18 cellular contexts compared by ENCODE assay signal in the genomic region with DNA sequence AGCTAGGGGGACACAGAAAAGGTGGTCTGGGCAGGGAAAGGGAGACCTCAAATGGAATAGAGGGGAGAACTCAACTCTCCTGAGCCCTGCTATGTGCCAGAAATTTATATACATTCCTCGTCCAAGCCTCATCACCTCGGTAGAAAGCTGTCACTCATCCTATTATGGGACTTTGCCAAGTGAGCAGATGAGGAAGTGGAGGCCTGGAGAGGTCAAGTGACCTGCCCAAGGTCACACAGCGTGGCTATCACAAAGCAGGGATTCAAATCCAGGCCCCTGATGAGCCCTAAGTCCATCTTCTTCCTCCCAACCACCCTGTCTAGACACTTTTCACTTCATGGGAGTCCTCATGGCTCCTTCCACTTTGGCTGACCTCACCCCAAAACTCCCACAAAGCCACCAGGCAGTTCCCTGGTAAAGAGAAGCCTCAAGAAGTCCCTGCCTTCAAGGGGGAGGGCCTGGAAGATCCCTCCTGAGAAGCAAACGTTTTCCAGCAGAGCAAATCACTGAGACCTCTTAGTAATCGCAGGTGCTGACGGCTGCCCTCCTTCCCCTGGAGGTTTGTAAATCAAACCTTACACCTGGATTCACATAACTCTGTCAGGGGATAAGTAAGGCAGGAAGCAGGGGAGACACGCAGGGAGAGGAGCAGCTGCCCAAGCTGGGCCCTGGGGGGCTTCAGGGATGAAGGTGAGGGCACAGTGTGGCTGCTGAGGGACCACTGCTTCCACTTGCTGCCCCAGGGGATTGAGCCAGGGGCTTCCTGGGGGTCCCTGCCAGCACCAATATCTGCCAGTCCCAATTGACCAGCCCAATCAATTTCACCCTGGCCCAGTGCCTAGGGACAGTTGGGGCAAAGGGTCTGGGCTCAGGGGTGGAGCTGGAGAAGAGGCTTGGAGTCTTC.
"Had no signal": no experiment of that assay in that cellular context is flagged by ENCODE, and none has a peak within 500 bp of the region (broad histone marks: within the 10 kb centered on the region; RNA-seq: fewer than 3 reads in every experiment).

No MANE protein-coding gene starts in this region.

- ATAC-seq: gastrocnemius medialis; heart left ventricle; left cardiac atrium; naive thymus-derived CD4-positive, alpha-beta T cell; sciatic nerve; SK-N-SH treated with all-trans-retinoic acid at 6 μM for 48 hours; upper lobe of right lung had no signal

- DNase-seq: activated CD4-positive, alpha-beta memory T cell treated with anti-CD3 and anti-CD28 coated beads for 36 hours; activated naive CD8-positive, alpha-beta T cell treated with anti-CD3 and anti-CD28 coated beads, Interleukin-2, amount 10 ng/mL, durations not matched to agents 7 days and 5 days; effector memory CD4-positive, alpha-beta T cell; gastrocnemius medialis; heart left ventricle; left cardiac atrium; mucosa of descending colon; naive thymus-derived CD4-positive, alpha-beta T cell; occipital lobe; T-helper 1 cell; T1000 had no signal

- H3K27ac ChIP-seq: epithelial cell of prostate, gastrocnemius medialis, heart left ventricle, prostate gland, thoracic aorta, upper lobe of right lung, VCaP had no signal

- H3K9me3 ChIP-seq: gastrocnemius medialis, heart left ventricle, mucosa of descending colon, prostate gland, thoracic aorta, upper lobe of right lung had no signal

- H3K36me3 ChIP-seq: gastrocnemius medialis, heart left ventricle, prostate gland, thoracic aorta, upper lobe of right lung had no signal

- H3K4me1 ChIP-seq: gastrocnemius medialis, heart left ventricle, prostate gland, upper lobe of right lung had no signal

- H3K4me3 ChIP-seq: gastrocnemius medialis, heart left ventricle, mucosa of descending colon, prostate gland, thoracic aorta, upper lobe of right lung had no signal

- H3K27me3 ChIP-seq: gastrocnemius medialis had no signal
